In genomic region chr17:58692239-58693055, GRCh38 we compare ENCODE assay signal across 8 cellular contexts. TPM values are rescaled to one million over a fixed set of nuclear protein-coding genes. Genes with fewer than 3 reads are reported as not detected.
A peak's percentile ranks its signal among the peaks of the same experiment; 100 is the strongest.
DNase-seq lines count a peak whose midpoint lies in the region; ATAC-seq and TF ChIP-seq lines count a peak whose summit lies in the region.

Gene RAD51C (plus strand): TSS chr17:58692602. CDS start chr17:58692644, 42 bp downstream.

- DNase-seq in DMS 273 (lab: John Stamatoyannopoulos, UW; ENCODE audit: unreplicated experiment) (peak; percentile 94), HuH-7 (ENCODE audit: low spot score) (peak; percentile 88), OCI-M1 (lab: John Stamatoyannopoulos, UW) (peak; percentile 95), activated T-cell treated with anti-CD3 and anti-CD28 coated beads for 4 hours (peak; percentile 76), epithelial cell of prostate (ENCODE audit: low read depth, low spot score) (no peak), mucosa of descending colon (peak; percentile 86 to 92 (median 91))
- DNase-seq in stimulated activated CD8-positive, alpha-beta memory T cell treated with anti-CD3 and anti-CD28 coated beads, Interleukin-4, amount 100 ng/mL, for 1 hour (ENCODE audit: low read depth in 2 of 2, low spot score in 1 of 2): peak; percentile 58 to 68

- intact Hi-C loops in mucosa of descending colon (cut with DNase I, micrococcal nuclease): no loop called here

- H3K36me3 ChIP-seq in mucosa of descending colon (ENCODE audit: low read depth): no peaks in the 10 kb centered on the region

- peak; percentile 94 for ATAC-seq in GM21447 (IDR thresholded peaks at IDR 0.05; ENCODE audit: unreplicated experiment)
- peak; percentile 100 for ATAC-seq in mucosa of descending colon

- no peak for TF ChIP-seq CTCF in mucosa of descending colon (IDR thresholded peaks at IDR 0.05)

- peak within 1 kb of the TSS; percentile 58 for H3K27ac ChIP-seq in epithelial cell of prostate

- peak within 1 kb of the TSS; percentile 30 for H3K4me3 ChIP-seq in mucosa of descending colon

- peaks cover 9% of the 10 kb centered on the region for H3K4me1 ChIP-seq in mucosa of descending colon (ENCODE audit: low read depth)

- no peaks in the 10 kb centered on the region for H3K9me3 ChIP-seq in mucosa of descending colon

RNA-seq across cellular contexts. Expression of gene RAD51C, which starts in this region (rescaled TPM):
- 10 to 100 TPM in 2 of 3 donors, 1 to 10 TPM in 1; 6.2 to 20.3 (median 18.9) TPM for total RNA-seq in mucosa of descending colon
